11 cellular contexts compared by ENCODE assay signal in genomic region chr12:54019111-54019811, GRCh38. TPM values are rescaled to one million over a fixed set of nuclear protein-coding genes. Genes with fewer than 3 reads are reported as not detected.
DNase-seq lines count a peak whose midpoint lies in the region; ATAC-seq and TF ChIP-seq lines count a peak whose summit lies in the region.
"Had no signal": no experiment of that assay in that cellular context is flagged by ENCODE, and none has a peak within 500 bp of the region (broad histone marks: within the 10 kb centered on the region; RNA-seq: fewer than 3 reads in every experiment).

No MANE protein-coding gene starts in this region.

- H3K9me3 ChIP-seq in SK-N-SH: no peaks in the 10 kb centered on the region
- no peaks in the 10 kb centered on the region for H3K9me3 ChIP-seq in adipocyte (ENCODE audit: control insufficient read depth, low read length)
- no peaks in the 10 kb centered on the region for H3K9me3 ChIP-seq in tibial artery
- no peaks in the 10 kb centered on the region for H3K9me3 ChIP-seq in lower lobe of right lung

- no peak for TF ChIP-seq EP300 in SK-N-SH (IDR thresholded peaks at IDR 0.05; ENCODE audit: borderline replicate concordance in 1 of 2, low read depth in 1 of 2, low read length in 1 of 2)

- CTCF ChIA-PET in SK-N-SH (lab: Yijun Ruan, JAX): interaction anchor here (23.2 kb wide), 1 partner anchor 177 kb away, joined by 548 read pairs; the partner anchor contains the start of gene SMUG1

- POLR2A ChIA-PET in SK-N-SH (lab: Yijun Ruan, JAX): no interaction called here

- H3K36me3 ChIP-seq in SK-N-SH (replicated peaks in 1 of 2; ENCODE audit: control insufficient read depth in 1 of 2, insufficient read depth in 2 of 2, low read length in 1 of 2): no peaks in the 10 kb centered on the region
- H3K36me3 ChIP-seq in adipocyte (ENCODE audit: control insufficient read depth, insufficient read depth, low read length, severe bottlenecking): no peaks in the 10 kb centered on the region
- H3K36me3 ChIP-seq in mesendoderm (ENCODE audit: control insufficient read depth, insufficient read depth, low read length): no peaks in the 10 kb centered on the region
- H3K36me3 ChIP-seq in tibial artery: no peaks in the 10 kb centered on the region
- H3K36me3 ChIP-seq in lower lobe of right lung: no peaks in the 10 kb centered on the region

- 0 out of 2 replicates have a peak overlapping the region, but pooled peaks have one; percentile 3 for H3K4me2 ChIP-seq in SK-N-SH
- H3K4me2 ChIP-seq in mesendoderm (ENCODE audit: low read length): peak overlapping the region; percentile 3

- no peaks in the 10 kb centered on the region for H3K9me2 ChIP-seq in SK-N-SH

- 96% methylated on average over 41 of the region's 41 CpGs for WGBS in SK-N-SH (ENCODE audit: low lambda C conversion rate)
- no CpG with 5 or more reads among the region's 41 CpGs for WGBS in mesendoderm (ENCODE audit: extremely low coverage, insufficient coverage, low lambda C conversion rate)

- DNase-seq in SK-N-SH (no peak), adipocyte (ENCODE audit: low read depth) (no peak), mesendoderm (peak; percentile 53), tibial artery (no peak), lower lobe of right lung (no peak)
- DNase-seq in activated CD4-positive, alpha-beta T cell treated with anti-CD3 and anti-CD28 coated beads for 48 hours: no peak
- no peak for DNase-seq in stimulated activated CD4-positive, alpha-beta T cell treated with anti-CD3 and anti-CD28 coated beads, Interleukin-12 subunit alpha, Interleukin-12 subunit beta, amount 100 ng/mL, for 4 hours
- DNase-seq: activated T-cell treated with anti-CD3 and anti-CD28 coated beads, Interleukin-2, amount 50 U/mL, for 4 hours had no signal

- peaks cover 9% of the 10 kb centered on the region for H3F3A ChIP-seq in SK-N-SH (replicated peaks; ENCODE audit: insufficient read depth)

- no peak overlapping the region for H2BK15ac ChIP-seq in mesendoderm (replicated peaks; ENCODE audit: low read depth)

- H2BK5ac ChIP-seq in mesendoderm (ENCODE audit: low read length): no peak overlapping the region

- ATAC-seq in SK-N-SH treated with all-trans-retinoic acid at 6 μM for 48 hours (no peak), lower lobe of right lung (no peak)
- ATAC-seq: activated T-cell treated with anti-CD3 and anti-CD28 coated beads, Interleukin-2, amount 50 U/mL, for 4 hours had no signal

- no peak overlapping the region for H2AFZ ChIP-seq in SK-N-SH (ENCODE audit: low read depth)

- H3K27me3 ChIP-seq in SK-N-SH (ENCODE audit: insufficient read depth) (no peaks in the 10 kb centered on the region), adipocyte (replicated peaks; ENCODE audit: control insufficient read depth, insufficient read depth, low read length) (no peaks in the 10 kb centered on the region), mesendoderm (ENCODE audit: insufficient read depth, low read length, poor library complexity) (peaks cover 82% of the 10 kb centered on the region), tibial artery (no peaks in the 10 kb centered on the region), lower lobe of right lung (ENCODE audit: low read depth) (peaks cover 100% of the 10 kb centered on the region)

- H3K18ac ChIP-seq in mesendoderm (ENCODE audit: low read length): no peak overlapping the region

- H4K5ac ChIP-seq in mesendoderm (ENCODE audit: low read length): no peak overlapping the region

- TF ChIP-seq CTCF in SK-N-SH (IDR thresholded peaks at IDR 0.05) (no peak), tibial artery (IDR thresholded peaks at IDR 0.05) (no peak), lower lobe of right lung (IDR thresholded peaks at IDR 0.05) (no peak)

- no peak overlapping the region for H3K56ac ChIP-seq in mesendoderm (ENCODE audit: low read length)

- H3K4me3 ChIP-seq in SK-N-SH (ENCODE audit: low read depth in 2 of 2, low read length in 1 of 2) (no peak overlapping the region), adipocyte (ENCODE audit: low read length) (peak overlapping the region; percentile 98), mesendoderm (ENCODE audit: low read length) (no peak overlapping the region), tibial artery (peak overlapping the region; percentile 69 to 71), lower lobe of right lung (no peak overlapping the region)

- no peak for TF ChIP-seq RAD21 in SK-N-SH (IDR thresholded peaks at IDR 0.05; ENCODE audit: low read length)

- no peak overlapping the region for H4K8ac ChIP-seq in mesendoderm (ENCODE audit: low read depth, low read length)

- H3K79me1 ChIP-seq in mesendoderm (ENCODE audit: low read length): no peaks in the 10 kb centered on the region

- H2AK5ac ChIP-seq in mesendoderm (ENCODE audit: low read length): no peak overlapping the region

- intact Hi-C loops in tibial artery (cut with DNase I; ENCODE audit: low total_unique reads): no loop called here
- intact Hi-C loops in lower lobe of right lung (cut with DNase I): no loop called here

- no peak overlapping the region for H2BK120ac ChIP-seq in mesendoderm (ENCODE audit: low read depth, low read length)

- no peaks in the 10 kb centered on the region for H4K20me1 ChIP-seq in SK-N-SH (ENCODE audit: insufficient read depth)

- no peak overlapping the region for H3K23ac ChIP-seq in mesendoderm (ENCODE audit: low read length)

- H3K4me1 ChIP-seq in SK-N-SH (ENCODE audit: control insufficient read depth in 1 of 2, insufficient read depth in 2 of 2, low read depth in 1 of 2, low read length in 1 of 2) (peaks cover 7 to 39% of the 10 kb centered on the region in 2 experiments; a peak in 2 of 4 replicates), adipocyte (ENCODE audit: control insufficient read depth, insufficient read depth, low read length) (peaks cover 58% of the 10 kb centered on the region), mesendoderm (ENCODE audit: control insufficient read depth, low read depth, low read length) (peaks cover 2% of the 10 kb centered on the region), tibial artery (peaks cover 0 to 78% (median 44%) of the 10 kb centered on the region in 4 donors), lower lobe of right lung (peaks cover 24% of the 10 kb centered on the region)

- H3K79me2 ChIP-seq in SK-N-SH (ENCODE audit: insufficient read depth) (peaks cover 10% of the 10 kb centered on the region; the same call in 1 of the 2 replicates), mesendoderm (ENCODE audit: control insufficient read depth, insufficient read depth, low read length) (no peaks in the 10 kb centered on the region)

- H3K27ac ChIP-seq in SK-N-SH (ENCODE audit: low read depth in 2 of 2, low read length in 1 of 2): peak overlapping the region in 1 of 2 experiments; percentile 99; a peak in 3 of 4 replicates
- H3K27ac ChIP-seq in mesendoderm (ENCODE audit: low read depth, low read length): no peak overlapping the region
- H3K27ac ChIP-seq in tibial artery: peak overlapping the region; percentile 98
- H3K27ac ChIP-seq in lower lobe of right lung: no peak overlapping the region

- no peak overlapping the region for H3K4ac ChIP-seq in mesendoderm (ENCODE audit: low read depth, low read length)

- H3K9ac ChIP-seq in SK-N-SH: no peak overlapping the region
- H3K9ac ChIP-seq in adipocyte (ENCODE audit: low read length): peak overlapping the region; percentile 99
- H3K9ac ChIP-seq in mesendoderm (ENCODE audit: low read length): peak overlapping the region; percentile 8

TF ChIP-seq in SK-N-SH, 30 proteins besides CTCF, POLR2A, EP300 and RAD21 (continues in another document):
- TF ChIP-seq EZH2phosphoT487 (IDR thresholded peaks at IDR 0.05; ENCODE audit: borderline replicate concordance, low read depth) (no peak), FOSL2 (IDR thresholded peaks at IDR 0.05; ENCODE audit: borderline replicate concordance, low read depth) (no peak), SMC3 (IDR thresholded peaks at IDR 0.05; ENCODE audit: low read depth, low read length) (no peak), CHD2 (IDR thresholded peaks at IDR 0.05; ENCODE audit: low read length, partially characterized antibody) (no peak), JUND (IDR thresholded peaks at IDR 0.05) (no peak), FOXJ3 (CRISPR knock-in tag; IDR thresholded peaks at IDR 0.05) (no peak)

RNA-seq across cellular contexts. Expression of gene HOXC6, which starts 9.0 kb away (rescaled TPM):
- 6.1 and 9.1 TPM in 2 replicates for polyA plus RNA-seq in SK-N-SH (2012; rRNA removed)
- 6.4 and 7.6 TPM in 2 replicates for polyA plus RNA-seq in SK-N-SH (2012; cell fraction: cytosol; rRNA removed)
- polyA plus RNA-seq in SK-N-SH (2012; cell fraction: nucleus; rRNA removed): 14.9 and 15.9 TPM in 2 replicates
- 0.01 TPM for polyA plus RNA-seq in mesendoderm (2013, experiment 1 of 2)
- polyA plus RNA-seq in mesendoderm (2013, experiment 2 of 2): 0.04 TPM
- total RNA-seq in lower lobe of right lung: 0.50 TPM
- total RNA-seq: activated T-cell treated with anti-CD3 and anti-CD28 coated beads, Interleukin-2, amount 50 U/mL, for 4 hours; frontal cortex; mononuclear cell had no signal

RNA-seq across cellular contexts. Expression of gene HOXC8, which starts 10.5 kb away (rescaled TPM):
- polyA plus RNA-seq in SK-N-SH (2012; rRNA removed): 1.7 and 1.8 TPM in 2 replicates
- polyA plus RNA-seq in SK-N-SH (2012; cell fraction: cytosol; rRNA removed): 1.8 and 2.0 TPM in 2 replicates
- 0.53 and 0.75 TPM in 2 replicates for polyA plus RNA-seq in SK-N-SH (2012; cell fraction: nucleus; rRNA removed)
- polyA plus RNA-seq in mesendoderm (2013, experiment 1 of 2): not detected
- not detected for polyA plus RNA-seq in mesendoderm (2013, experiment 2 of 2)
- not detected for total RNA-seq in lower lobe of right lung
- total RNA-seq: activated T-cell treated with anti-CD3 and anti-CD28 coated beads, Interleukin-2, amount 50 U/mL, for 4 hours; frontal cortex; mononuclear cell had no signal

RNA-seq across cellular contexts. Expression of gene HOXC5, which starts 13.6 kb away (rescaled TPM):
- polyA plus RNA-seq in SK-N-SH (2012; rRNA removed): 1.5 and 2.1 TPM in 2 replicates
- polyA plus RNA-seq in SK-N-SH (2012; cell fraction: cytosol; rRNA removed): 1.2 and 1.8 TPM in 2 replicates
- 1.7 and 2.3 TPM in 2 replicates for polyA plus RNA-seq in SK-N-SH (2012; cell fraction: nucleus; rRNA removed)
- polyA plus RNA-seq in mesendoderm (2013, experiment 1 of 2): not detected
- not detected for polyA plus RNA-seq in mesendoderm (2013, experiment 2 of 2)
- total RNA-seq in lower lobe of right lung: not detected
- total RNA-seq: activated T-cell treated with anti-CD3 and anti-CD28 coated beads, Interleukin-2, amount 50 U/mL, for 4 hours; frontal cortex; mononuclear cell had no signal

RNA-seq across cellular contexts. Expression of gene HOXC9, which starts 19.3 kb away (rescaled TPM):
- 1.2 and 1.9 TPM in 2 replicates for polyA plus RNA-seq in SK-N-SH (2012; rRNA removed)
- polyA plus RNA-seq in SK-N-SH (2012; cell fraction: cytosol; rRNA removed): 1.8 and 2.4 TPM in 2 replicates
- 1.0 and 1.1 TPM in 2 replicates for polyA plus RNA-seq in SK-N-SH (2012; cell fraction: nucleus; rRNA removed)
- polyA plus RNA-seq in mesendoderm (2013, experiment 1 of 2): not detected
- not detected for polyA plus RNA-seq in mesendoderm (2013, experiment 2 of 2)
- total RNA-seq in lower lobe of right lung: not detected
- total RNA-seq: activated T-cell treated with anti-CD3 and anti-CD28 coated beads, Interleukin-2, amount 50 U/mL, for 4 hours; frontal cortex; mononuclear cell had no signal

RNA-seq across cellular contexts. Expression of gene HOXC10, which starts 34.3 kb away (rescaled TPM):
- polyA plus RNA-seq in SK-N-SH (2012; rRNA removed): 0.03 and 0.08 TPM in 2 replicates
- 0.04 TPM in 2 replicates for polyA plus RNA-seq in SK-N-SH (2012; cell fraction: cytosol; rRNA removed)
- polyA plus RNA-seq in SK-N-SH (2012; cell fraction: nucleus; rRNA removed): not detected in 2 replicates
- not detected for polyA plus RNA-seq in mesendoderm (2013, experiment 1 of 2)
- not detected for polyA plus RNA-seq in mesendoderm (2013, experiment 2 of 2)
- total RNA-seq in lower lobe of right lung: not detected
- total RNA-seq: activated T-cell treated with anti-CD3 and anti-CD28 coated beads, Interleukin-2, amount 50 U/mL, for 4 hours; frontal cortex; mononuclear cell had no signal

Comparison
In these comparisons a context has a peak if more than half of its experiments do, and no peak if none do; other contexts are left out.
1. H3K27ac ChIP-seq: peak in tibial artery (2 of 2); none in mesendoderm (single experiment) and lower lobe of right lung (single experiment).
2. H3K4me3 ChIP-seq: peak in adipocyte (single experiment) and tibial artery (2 of 2); none in SK-N-SH (0 of 2), mesendoderm (single experiment) and lower lobe of right lung (single experiment).